In the genomic region with DNA sequence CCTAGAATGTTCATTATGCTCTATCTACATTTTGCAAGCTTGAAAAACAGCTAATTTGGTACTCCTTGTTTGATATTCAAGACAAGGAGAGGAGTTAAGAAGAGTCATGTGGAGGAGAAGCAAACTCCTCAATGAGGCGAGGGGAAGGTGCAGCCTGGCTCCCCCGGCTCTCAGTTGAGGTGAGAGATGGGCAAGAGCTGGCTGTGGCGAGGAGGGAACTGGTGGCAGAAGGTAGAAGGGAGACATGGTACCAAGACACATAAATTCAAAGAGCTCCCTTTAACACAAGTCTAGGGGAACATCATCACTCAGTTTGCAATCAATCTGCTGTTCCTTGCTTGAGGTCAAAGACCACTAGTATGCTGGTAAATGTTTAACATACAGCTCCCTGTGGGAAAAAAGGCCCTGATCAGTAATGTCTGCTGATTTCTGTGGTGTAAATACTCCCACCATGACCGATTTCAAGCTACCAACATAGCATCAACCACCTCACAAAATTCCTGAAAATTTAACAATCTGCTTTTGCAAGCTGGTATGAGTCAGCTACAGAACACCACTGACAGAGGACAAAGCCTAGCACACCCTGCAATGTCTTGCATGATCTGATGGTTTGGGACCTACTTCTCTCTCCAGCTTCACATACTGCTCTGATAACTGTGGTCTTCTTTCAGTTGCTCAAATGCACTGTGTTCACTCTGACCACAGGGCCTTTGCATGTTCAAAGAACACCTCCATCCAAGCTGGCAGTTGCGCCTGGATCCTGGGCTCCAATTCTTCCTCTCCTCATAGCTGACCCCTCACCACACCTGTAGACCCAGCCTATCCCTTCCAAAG, we compare ENCODE assay signal across 1 cellular context.
TF ChIP-seq lines count a peak whose summit lies in the region.

No MANE protein-coding gene starts in this region.

TF ChIP-seq in HepG2, 621 proteins besides CTCF, POLR2A, EP300 and RAD21 (continues in another document):
- TF ChIP-seq CHD4 (IDR thresholded peaks at IDR 0.05; ENCODE audit: borderline replicate concordance, low read length) (no peak), TBX3 (IDR thresholded peaks at IDR 0.05; ENCODE audit: borderline replicate concordance) (no peak), MIER2 (CRISPR knock-in tag; IDR thresholded peaks at IDR 0.05) (0 out of 2 replicates have a peak, but pooled peaks have one; percentile 35), KDM6A (CRISPR knock-in tag; IDR thresholded peaks at IDR 0.05; ENCODE audit: low read depth) (0 out of 2 replicates have a peak, but pooled peaks have one; percentile 20), ZNF331 (CRISPR knock-in tag; IDR thresholded peaks at IDR 0.05) (peak; percentile 52; the same call in 1 of the 2 replicates), ZNF430 (CRISPR knock-in tag; IDR thresholded peaks at IDR 0.05) (0 out of 2 replicates have a peak, but pooled peaks have one; percentile 66), ZMYM3 (CRISPR knock-in tag; IDR thresholded peaks at IDR 0.05) (peak; percentile 69), EHMT2 (IDR thresholded peaks at IDR 0.05; ENCODE audit: borderline replicate concordance, low read depth, low read length) (no peak), ZSCAN21 (CRISPR knock-in tag; IDR thresholded peaks at IDR 0.05; ENCODE audit: borderline replicate concordance) (0 out of 2 replicates have a peak, but pooled peaks have one; percentile 25), AFF4 (CRISPR knock-in tag; IDR thresholded peaks at IDR 0.05) (no peak), HOXA3 (CRISPR knock-in tag; IDR thresholded peaks at IDR 0.05) (peak; percentile 31; the same call in 1 of the 2 replicates), TEAD2 (CRISPR knock-in tag; IDR thresholded peaks at IDR 0.05) (0 out of 2 replicates have a peak, but pooled peaks have one; percentile 32), E2F5 (CRISPR knock-in tag; conservative IDR thresholded peaks at IDR 0.05) (0 out of 2 replicates have a peak, but pooled peaks have one; percentile 5), ZNF773 (CRISPR knock-in tag; IDR thresholded peaks at IDR 0.05; ENCODE audit: borderline replicate concordance) (0 out of 2 replicates have a peak, but pooled peaks have one; percentile 45), TOPORS (CRISPR knock-in tag; IDR thresholded peaks at IDR 0.05) (no peak), USF2 (IDR thresholded peaks at IDR 0.05; ENCODE audit: low read depth, low read length) (no peak), USF2 (CRISPR knock-in tag; IDR thresholded peaks at IDR 0.05; ENCODE audit: borderline replicate concordance) (no peak), ZNF549 (CRISPR knock-in tag; IDR thresholded peaks at IDR 0.05) (0 out of 2 replicates have a peak, but pooled peaks have one; percentile 21), ZNF432 (CRISPR knock-in tag; IDR thresholded peaks at IDR 0.05; ENCODE audit: borderline replicate concordance) (no peak), ZNF605 (CRISPR knock-in tag; IDR thresholded peaks at IDR 0.05) (peak; percentile 51; the same call in 1 of the 2 replicates), ZSCAN5A (CRISPR knock-in tag; IDR thresholded peaks at IDR 0.05; ENCODE audit: borderline replicate concordance) (peak; percentile 51; the same call in 1 of the 2 replicates), ARID5B (CRISPR knock-in tag; IDR thresholded peaks at IDR 0.05) (peak; percentile 50; the same call in 1 of the 2 replicates), FOXA1 (IDR thresholded peaks at IDR 0.05) (no peak), FOXA1 (CRISPR knock-in tag; IDR thresholded peaks at IDR 0.05) (0 out of 2 replicates have a peak, but pooled peaks have one; percentile 3), FOXA3 (CRISPR knock-in tag; IDR thresholded peaks at IDR 0.05) (peak; percentile 35; the same call in 1 of the 2 replicates), ZNF33A (CRISPR knock-in tag; IDR thresholded peaks at IDR 0.05; ENCODE audit: borderline replicate concordance) (no peak), ZNF644 (CRISPR knock-in tag; IDR thresholded peaks at IDR 0.05; ENCODE audit: low read depth) (peak; percentile 46; the same call in 1 of the 2 replicates), ZBTB2 (CRISPR knock-in tag; IDR thresholded peaks at IDR 0.05; ENCODE audit: low read depth) (no peak), ZFX (CRISPR knock-in tag; IDR thresholded peaks at IDR 0.05; ENCODE audit: low read depth) (peak; percentile 27; the same call in 1 of the 2 replicates), ZMYM4 (CRISPR knock-in tag; IDR thresholded peaks at IDR 0.05) (peak; percentile 58), TCF12 (IDR thresholded peaks at IDR 0.05) (no peak), TCF12 (CRISPR knock-in tag; IDR thresholded peaks at IDR 0.05) (0 out of 2 replicates have a peak, but pooled peaks have one; percentile 35), ZNF232 (CRISPR knock-in tag; IDR thresholded peaks at IDR 0.05; ENCODE audit: borderline replicate concordance) (no peak), IKZF5 (CRISPR knock-in tag; IDR thresholded peaks at IDR 0.05) (0 out of 2 replicates have a peak, but pooled peaks have one; percentile 27), ZNF563 (CRISPR knock-in tag; IDR thresholded peaks at IDR 0.05) (no peak), ZFP37 (CRISPR knock-in tag; IDR thresholded peaks at IDR 0.05; ENCODE audit: borderline replicate concordance) (0 out of 2 replicates have a peak, but pooled peaks have one; percentile 51)
- TF ChIP-seq, protein P1, sequence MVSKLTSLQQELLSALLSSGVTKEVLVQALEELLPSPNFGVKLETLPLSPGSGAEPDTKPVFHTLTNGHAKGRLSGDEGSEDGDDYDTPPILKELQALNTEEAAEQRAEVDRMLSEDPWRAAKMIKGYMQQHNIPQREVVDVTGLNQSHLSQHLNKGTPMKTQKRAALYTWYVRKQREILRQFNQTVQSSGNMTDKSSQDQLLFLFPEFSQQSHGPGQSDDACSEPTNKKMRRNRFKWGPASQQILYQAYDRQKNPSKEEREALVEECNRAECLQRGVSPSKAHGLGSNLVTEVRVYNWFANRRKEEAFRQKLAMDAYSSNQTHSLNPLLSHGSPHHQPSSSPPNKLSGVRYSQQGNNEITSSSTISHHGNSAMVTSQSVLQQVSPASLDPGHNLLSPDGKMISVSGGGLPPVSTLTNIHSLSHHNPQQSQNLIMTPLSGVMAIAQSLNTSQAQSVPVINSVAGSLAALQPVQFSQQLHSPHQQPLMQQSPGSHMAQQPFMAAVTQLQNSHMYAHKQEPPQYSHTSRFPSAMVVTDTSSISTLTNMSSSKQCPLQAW (CRISPR knock-in tag; IDR thresholded peaks at IDR 0.05) = peak; percentile 91; the same call in 1 of the 2 replicates
- TF ChIP-seq, protein P2, sequence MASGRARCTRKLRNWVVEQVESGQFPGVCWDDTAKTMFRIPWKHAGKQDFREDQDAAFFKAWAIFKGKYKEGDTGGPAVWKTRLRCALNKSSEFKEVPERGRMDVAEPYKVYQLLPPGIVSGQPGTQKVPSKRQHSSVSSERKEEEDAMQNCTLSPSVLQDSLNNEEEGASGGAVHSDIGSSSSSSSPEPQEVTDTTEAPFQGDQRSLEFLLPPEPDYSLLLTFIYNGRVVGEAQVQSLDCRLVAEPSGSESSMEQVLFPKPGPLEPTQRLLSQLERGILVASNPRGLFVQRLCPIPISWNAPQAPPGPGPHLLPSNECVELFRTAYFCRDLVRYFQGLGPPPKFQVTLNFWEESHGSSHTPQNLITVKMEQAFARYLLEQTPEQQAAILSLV (CRISPR knock-in tag; IDR thresholded peaks at IDR 0.05; ENCODE audit: borderline replicate concordance) = peak; percentile 65; the same call in 1 of the 2 replicates
